In genomic region chr2:151344191-151344590, GRCh38 we compare ENCODE assay signal across 1 cellular context. TPM values are rescaled to one million over a fixed set of nuclear protein-coding genes. Genes with fewer than 3 reads are reported as not detected.
"Had no signal": no experiment of that assay in that cellular context is flagged by ENCODE, and none has a peak within 500 bp of the region (broad histone marks: within the 10 kb centered on the region; RNA-seq: fewer than 3 reads in every experiment).

No MANE protein-coding gene starts in this region.

RNA-seq across cellular contexts. Expression of gene TNFAIP6, which starts 13.2 kb away (rescaled TPM):
- total RNA-seq: pulmonary artery endothelial cell had no signal
